ENCODE assay signal across 33 cellular contexts in the genomic region with DNA sequence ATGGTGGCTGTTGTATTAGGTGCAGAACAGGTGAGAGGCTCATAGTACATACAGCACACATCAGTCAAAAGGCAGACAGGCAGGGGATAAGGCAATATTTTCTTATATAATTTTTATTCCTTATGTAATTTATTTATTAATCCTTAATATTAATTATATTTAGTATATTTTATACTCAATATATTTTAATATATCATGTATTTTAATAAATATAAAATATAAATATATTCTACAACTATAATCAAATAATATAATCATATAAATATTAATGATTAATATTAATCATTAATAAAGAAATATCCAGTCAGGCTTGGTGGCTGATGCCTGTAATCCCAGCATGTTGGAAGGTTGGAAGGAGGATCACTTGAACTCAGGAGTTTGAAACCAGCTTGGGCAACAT. TPM values are rescaled to one million over a fixed set of nuclear protein-coding genes. Genes with fewer than 3 reads are reported as not detected.
"Had no signal": no experiment of that assay in that cellular context is flagged by ENCODE, and none has a peak within 500 bp of the region (broad histone marks: within the 10 kb centered on the region; RNA-seq: fewer than 3 reads in every experiment).

No MANE protein-coding gene starts in this region.

- H3K36me3 ChIP-seq: esophagus muscularis mucosa, left lung, sigmoid colon, spleen, suprapubic skin, transverse colon, upper lobe of right lung, uterus had no signal

- H2AFZ ChIP-seq: hepatocyte had no signal

- H3K4me3 ChIP-seq: coronary artery, esophagus muscularis mucosa, hepatocyte, left lung, psoas muscle, sigmoid colon, spleen, suprapubic skin, transverse colon, upper lobe of right lung, uterus had no signal

- DNase-seq: dermis blood vessel endothelial cell; effector memory CD4-positive, alpha-beta T cell; foreskin keratinocyte; head of caudate nucleus; left cardiac atrium; left lung; mesenchymal stem cell; midbrain; naive thymus-derived CD4-positive, alpha-beta T cell; nucleus accumbens; psoas muscle; right cardiac atrium; sigmoid colon; spleen; stimulated activated naive B cell treated with anti-CD40 and anti-IgM and Interleukin-4, amounts not matched to agents 10 μg/mL and 1 μg/mL and 100 μg/mL, for 72 hours; transverse colon; upper lobe of right lung; uterus had no signal

- H3K79me2 ChIP-seq: hepatocyte had no signal

- H3K4me1 ChIP-seq: esophagus muscularis mucosa, foreskin keratinocyte, left lung, psoas muscle, sigmoid colon, suprapubic skin, transverse colon, upper lobe of right lung, uterus had no signal

- FAIRE-seq: endothelial cell of umbilical vein, islet of Langerhans had no signal

- H3K27me3 Mint-ChIP-seq: stimulated activated naive B cell treated with anti-CD40 and anti-IgM and Interleukin-4, amounts not matched to agents 10 μg/mL and 1 μg/mL and 100 μg/mL, for 72 hours had no signal

- ATAC-seq: foreskin keratinocyte; left cardiac atrium; left lung; naive thymus-derived CD4-positive, alpha-beta T cell; psoas muscle; right cardiac atrium; stimulated activated naive B cell treated with anti-CD40 and anti-IgM and Interleukin-4, amounts not matched to agents 10 μg/mL and 1 μg/mL and 100 μg/mL, for 72 hours; upper lobe of right lung had no signal

- H3K36me3 Mint-ChIP-seq: naive thymus-derived CD4-positive, alpha-beta T cell; stimulated activated naive B cell treated with anti-CD40 and anti-IgM and Interleukin-4, amounts not matched to agents 10 μg/mL and 1 μg/mL and 100 μg/mL, for 72 hours had no signal

- H3K9me3 Mint-ChIP-seq: nephron; stimulated activated naive B cell treated with anti-CD40 and anti-IgM and Interleukin-4, amounts not matched to agents 10 μg/mL and 1 μg/mL and 100 μg/mL, for 72 hours; stimulated activated naive CD8-positive, alpha-beta T cell treated with anti-CD3 and anti-CD28 coated beads, Interleukin-15, Interleukin-2, amounts not matched to agents 100 ng/mL and 50 ng/mL, for 24 hours had no signal

- H3K27ac Mint-ChIP-seq: nephron; stimulated activated naive B cell treated with anti-CD40 and anti-IgM and Interleukin-4, amounts not matched to agents 10 μg/mL and 1 μg/mL and 100 μg/mL, for 72 hours; stimulated activated naive CD8-positive, alpha-beta T cell treated with anti-CD3 and anti-CD28 coated beads, Interleukin-15, Interleukin-2, amounts not matched to agents 100 ng/mL and 50 ng/mL, for 24 hours had no signal

- H3K27me3 ChIP-seq: esophagus muscularis mucosa, foreskin keratinocyte, hepatocyte, left lung, sigmoid colon, spleen, suprapubic skin, transverse colon, upper lobe of right lung had no signal

- H3K27ac ChIP-seq: coronary artery, esophagus muscularis mucosa, foreskin keratinocyte, hepatocyte, left lung, psoas muscle, sigmoid colon, spleen, suprapubic skin, transverse colon, upper lobe of right lung, uterus had no signal

- H3K4me2 ChIP-seq: hepatocyte had no signal

- H3K9me3 ChIP-seq: esophagus muscularis mucosa, left lung, psoas muscle, sigmoid colon, spleen, suprapubic skin, transverse colon, upper lobe of right lung, uterus had no signal

- H3K4me3 Mint-ChIP-seq: naive thymus-derived CD4-positive, alpha-beta T cell; nephron; stimulated activated naive B cell treated with anti-CD40 and anti-IgM and Interleukin-4, amounts not matched to agents 10 μg/mL and 1 μg/mL and 100 μg/mL, for 72 hours; stimulated activated naive CD8-positive, alpha-beta T cell treated with anti-CD3 and anti-CD28 coated beads, Interleukin-15, Interleukin-2, amounts not matched to agents 100 ng/mL and 50 ng/mL, for 24 hours had no signal

RNA-seq across cellular contexts. Expression of a gene that starts 19.3 kb away (rescaled TPM):
- total RNA-seq: dermis blood vessel endothelial cell; epithelial cell of proximal tubule; esophagus muscularis mucosa; fibroblast of lung; foreskin keratinocyte; left cardiac atrium; lower leg skin; mucosa of gallbladder; naive thymus-derived CD4-positive, alpha-beta T cell; osteocyte; psoas muscle; renal cortical epithelial cell; right cardiac atrium; sigmoid colon; skeletal muscle tissue; upper lobe of right lung; uterus had no signal
- polyA plus RNA-seq: naive thymus-derived CD4-positive, alpha-beta T cell; right cardiac atrium had no signal
